9 cellular contexts compared by ENCODE assay signal in genomic region chr4:16217300-16218051, GRCh38. TPM values are rescaled to one million over a fixed set of nuclear protein-coding genes. Genes with fewer than 3 reads are reported as not detected.
DNase-seq lines count a peak whose midpoint lies in the region; ATAC-seq and TF ChIP-seq lines count a peak whose summit lies in the region.
"Had no signal": no experiment of that assay in that cellular context is flagged by ENCODE, and none has a peak within 500 bp of the region (broad histone marks: within the 10 kb centered on the region; RNA-seq: fewer than 3 reads in every experiment).

No MANE protein-coding gene starts in this region.

- 90% methylated on average over 6 of the region's 6 CpGs for WGBS in SK-N-SH (ENCODE audit: low lambda C conversion rate)

- TF ChIP-seq RAD21 in SK-N-SH (IDR thresholded peaks at IDR 0.05; ENCODE audit: low read length): no peak

- TF ChIP-seq EP300 in SK-N-SH (IDR thresholded peaks at IDR 0.05; ENCODE audit: borderline replicate concordance in 1 of 2, low read depth in 1 of 2, low read length in 1 of 2): no peak

- no peaks in the 10 kb centered on the region; a peak in 1 of 4 replicates for H3K4me1 ChIP-seq in SK-N-SH (ENCODE audit: control insufficient read depth in 1 of 2, insufficient read depth in 2 of 2, low read depth in 1 of 2, low read length in 1 of 2)

- H3K27me3 Mint-ChIP-seq in activated CD8-positive, alpha-beta T cell treated with anti-CD3 and anti-CD28 coated beads for 36 hours: no peaks in the 10 kb centered on the region

- intact Hi-C loops in activated CD8-positive, alpha-beta T cell treated with anti-CD3 and anti-CD28 coated beads for 36 hours (cut with micrococcal nuclease): no loop called here

- H3K9me3 ChIP-seq in SK-N-SH: no peaks in the 10 kb centered on the region

- no peaks in the 10 kb centered on the region for H3F3A ChIP-seq in SK-N-SH (replicated peaks; ENCODE audit: insufficient read depth)

- H2AFZ ChIP-seq in SK-N-SH (ENCODE audit: low read depth): no peak overlapping the region

- H3K9me2 ChIP-seq in SK-N-SH: no peaks in the 10 kb centered on the region

- DNase-seq in GM10248 (ENCODE audit: extremely low spot score) (peak; percentile 26), caudate nucleus (lab: John Stamatoyannopoulos, UW) (no peak), SK-N-SH (no peak), NCI-H1694 treated with DMSO at 0.1 percent for 48 hours (lab: John Stamatoyannopoulos, UW) (no peak), COR-L47 (lab: John Stamatoyannopoulos, UW) (no peak)
- DNase-seq in activated CD8-positive, alpha-beta T cell treated with anti-CD3 and anti-CD28 coated beads for 36 hours: no peak

- no peaks in the 10 kb centered on the region for H4K20me1 ChIP-seq in SK-N-SH (ENCODE audit: insufficient read depth)

- no peaks in the 10 kb centered on the region for H3K9me3 Mint-ChIP-seq in activated CD8-positive, alpha-beta T cell treated with anti-CD3 and anti-CD28 coated beads for 36 hours

- POLR2A ChIA-PET in GM10248 (lab: Yijun Ruan, JAX) (no interaction called here), SK-N-SH (lab: Yijun Ruan, JAX) (no interaction called here)
- POLR2A ChIA-PET in activated CD8-positive, alpha-beta T cell treated with anti-CD3 and anti-CD28 coated beads for 36 hours (lab: Charles Lee): interaction anchor here (0.8 kb wide), 1 partner anchor 8 kb away, joined by 4 read pairs; no protein-coding TSS in a partner anchor

- CTCF ChIA-PET in GM10248 (lab: Yijun Ruan, JAX) (interaction anchor here (1.0 to 4.7 kb wide), 7 partner anchors 8 to 21 kb away, joined by 3 to 34 read pairs (median 4); no protein-coding TSS in a partner anchor), SK-N-SH (lab: Yijun Ruan, JAX) (interaction anchor here (1.1 to 2.7 kb wide), 3 partner anchors 8 to 19 kb away, joined by 5 to 8 read pairs (median 7); no protein-coding TSS in a partner anchor)
- CTCF ChIA-PET in activated CD8-positive, alpha-beta T cell treated with anti-CD3 and anti-CD28 coated beads for 36 hours (lab: Charles Lee): interaction anchor here (0.7 to 9.7 kb wide), 4 partner anchors 9 to 47 kb away, joined by 3 to 77 read pairs (median 3); partner anchors contain the start of gene TAPT1

- peaks cover 37% of the 10 kb centered on the region for H3K36me3 Mint-ChIP-seq in activated CD8-positive, alpha-beta T cell treated with anti-CD3 and anti-CD28 coated beads for 36 hours (ENCODE audit: low read depth)

- ATAC-seq in GM19328 (IDR thresholded peaks at IDR 0.05; ENCODE audit: unreplicated experiment) (peak; percentile 70), HG03095 (IDR thresholded peaks at IDR 0.05; ENCODE audit: unreplicated experiment) (peak; percentile 80)
- ATAC-seq in activated CD8-positive, alpha-beta T cell treated with anti-CD3 and anti-CD28 coated beads for 36 hours: peak; percentile 79
- ATAC-seq: Panc1 had no signal

- no peak overlapping the region for H3K4me3 ChIP-seq in SK-N-SH (ENCODE audit: low read depth in 2 of 2, low read length in 1 of 2)

- H3K9ac ChIP-seq in SK-N-SH: no peak overlapping the region

- peaks cover 40% of the 10 kb centered on the region for H3K79me2 ChIP-seq in SK-N-SH (ENCODE audit: insufficient read depth)

- peaks cover 0 to 11% of the 10 kb centered on the region in 2 experiments for H3K36me3 ChIP-seq in SK-N-SH (replicated peaks in 1 of 2; ENCODE audit: control insufficient read depth in 1 of 2, insufficient read depth in 2 of 2, low read length in 1 of 2)

- H3K27me3 ChIP-seq in SK-N-SH (ENCODE audit: insufficient read depth): no peaks in the 10 kb centered on the region

- peak overlapping the region; percentile 47 for H3K4me3 Mint-ChIP-seq in activated CD8-positive, alpha-beta T cell treated with anti-CD3 and anti-CD28 coated beads for 36 hours

- TF ChIP-seq CTCF in GM10248 (IDR thresholded peaks at IDR 0.05; ENCODE audit: control extremely low read depth, extremely low read depth, low read depth, missing control alignments): no peak
- no peak for TF ChIP-seq CTCF in activated CD8-positive, alpha-beta T cell treated with anti-CD3 and anti-CD28 coated beads for 36 hours (IDR thresholded peaks at IDR 0.05)
- no peak for TF ChIP-seq CTCF in SK-N-SH (IDR thresholded peaks at IDR 0.05)

- H3K4me2 ChIP-seq in SK-N-SH: no peak overlapping the region

- no peak overlapping the region for H3K27ac ChIP-seq in caudate nucleus (ENCODE audit: low read depth, low read length)
- no peak overlapping the region for H3K27ac ChIP-seq in SK-N-SH (ENCODE audit: low read depth in 2 of 2, low read length in 1 of 2)

- H3K27ac Mint-ChIP-seq in activated CD8-positive, alpha-beta T cell treated with anti-CD3 and anti-CD28 coated beads for 36 hours: peak overlapping the region; percentile 52

- peaks cover 71% of the 10 kb centered on the region for H3K4me1 Mint-ChIP-seq in activated CD8-positive, alpha-beta T cell treated with anti-CD3 and anti-CD28 coated beads for 36 hours (ENCODE audit: low read depth)

TF ChIP-seq in SK-N-SH, 30 proteins besides CTCF, POLR2A, EP300 and RAD21:
- TF ChIP-seq USF2 (IDR thresholded peaks at IDR 0.05; ENCODE audit: borderline replicate concordance, low read depth, low read length) (no peak), MAX (IDR thresholded peaks at IDR 0.05; ENCODE audit: low read depth) (no peak), TEAD4 (IDR thresholded peaks at IDR 0.05; ENCODE audit: borderline replicate concordance, insufficient read depth) (no peak), RCOR1 (IDR thresholded peaks at IDR 0.05; ENCODE audit: low read length) (no peak), GATA2 (CRISPR knock-in tag; IDR thresholded peaks at IDR 0.05) (no peak), CHD2 (IDR thresholded peaks at IDR 0.05; ENCODE audit: low read length, partially characterized antibody) (no peak), MEF2A (IDR thresholded peaks at IDR 0.05; ENCODE audit: borderline replicate concordance, low read depth) (no peak)

RNA-seq across cellular contexts. Expression of gene TAPT1, which starts 8.8 kb away (rescaled TPM):
- total RNA-seq in activated CD8-positive, alpha-beta T cell treated with anti-CD3 and anti-CD28 coated beads for 36 hours: 10 to 100 TPM; 34.2 to 35.5 TPM
- polyA plus RNA-seq in SK-N-SH (2012; rRNA removed): 6.2 and 10.4 TPM in 2 replicates
- 7.2 and 7.4 TPM in 2 replicates for polyA plus RNA-seq in SK-N-SH (2012; cell fraction: cytosol; rRNA removed)
- polyA plus RNA-seq in SK-N-SH (2012; cell fraction: nucleus; rRNA removed): 10.6 and 21.8 TPM in 2 replicates
